In the genomic region with DNA sequence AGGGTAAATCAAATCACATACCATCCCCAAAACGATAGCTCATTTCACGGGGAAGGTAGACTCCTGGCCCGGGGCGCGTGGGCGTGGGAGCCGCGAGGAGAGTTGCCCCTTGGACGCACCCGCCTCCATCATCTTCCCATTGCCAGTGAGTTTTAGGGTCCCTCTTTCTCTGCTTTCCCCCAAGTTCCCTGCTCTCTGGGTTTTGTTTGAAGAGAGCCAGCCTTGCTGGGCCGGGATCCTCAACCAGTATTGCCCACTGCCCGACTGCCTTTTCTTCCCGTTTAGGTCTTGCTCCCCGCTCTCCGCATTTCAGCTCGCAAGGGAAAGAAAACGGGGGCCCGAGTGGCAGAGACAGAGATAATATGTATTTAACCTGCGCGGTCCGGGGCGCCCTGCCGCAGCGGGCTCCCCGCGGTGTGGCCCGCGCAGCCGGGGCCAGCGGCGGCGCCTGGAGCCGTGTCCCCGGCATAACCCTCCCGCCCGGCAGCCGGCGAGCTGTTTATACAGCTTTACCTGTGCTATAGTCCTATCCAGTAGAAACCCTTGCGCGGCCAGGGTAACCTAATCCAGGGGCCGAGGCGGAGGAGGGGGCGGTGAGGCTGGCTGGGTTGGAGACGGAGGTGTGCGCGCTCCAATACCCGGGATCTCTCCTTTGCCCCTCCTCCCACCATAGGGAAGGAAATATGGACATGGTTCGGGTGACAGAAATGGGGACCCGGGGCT, we compare ENCODE assay signal across 8 cellular contexts. TPM values are rescaled to one million over a fixed set of nuclear protein-coding genes. Genes with fewer than 3 reads are reported as not detected.
DNase-seq lines count a peak whose midpoint lies in the region; ATAC-seq lines count a peak whose summit lies in the region.

No MANE protein-coding gene starts in this region.

- no peak overlapping the region for H3K9ac ChIP-seq in adipocyte (ENCODE audit: low read length)

- in situ Hi-C loops in KBM-7 (cut with MboI; ENCODE audit: low pct_unique_long_range_greater_than_20kb, low sequenced_read_pairs), result no loop called here

- no peaks in the 10 kb centered on the region for H3K79me2 ChIP-seq in ACC112 (ENCODE audit: control insufficient read depth, insufficient read depth, low read length, unreplicated experiment)

- peaks cover 98% of the 10 kb centered on the region for H3K27me3 ChIP-seq in ACC112 (ENCODE audit: insufficient read depth, low read length)
- H3K27me3 ChIP-seq in H7 (ENCODE audit: control insufficient read depth, insufficient read depth, low read length), result peaks cover 95% of the 10 kb centered on the region
- peaks cover 74% of the 10 kb centered on the region for H3K27me3 ChIP-seq in adipocyte (replicated peaks; ENCODE audit: control insufficient read depth, insufficient read depth, low read length)
- H3K27me3 ChIP-seq in mononuclear cell (ENCODE audit: insufficient read depth, low read length), result peaks cover 91% of the 10 kb centered on the region

- no peak overlapping the region for H3K27ac ChIP-seq in ACC112 (ENCODE audit: low read depth, low read length)

- peak overlapping the region; percentile 20; the same call in 1 of the 2 replicates for H3K4me3 ChIP-seq in ACC112 (ENCODE audit: low read depth, low read length)
- H3K4me3 ChIP-seq in H7 (ENCODE audit: insufficient read depth, low read depth, low read length), result peak overlapping the region; percentile 37
- peak overlapping the region; percentile 59 for H3K4me3 ChIP-seq in adipocyte (ENCODE audit: low read length)
- H3K4me3 ChIP-seq in mononuclear cell (ENCODE audit: low read length), result peak overlapping the region; percentile 12

- ATAC-seq in HG03342 (IDR thresholded peaks at IDR 0.05; ENCODE audit: unreplicated experiment) (no peak), HG02763 (IDR thresholded peaks at IDR 0.05; ENCODE audit: unreplicated experiment) (no peak), HG02852 (IDR thresholded peaks at IDR 0.05; ENCODE audit: unreplicated experiment) (no peak)

- H3K9me3 ChIP-seq in adipocyte (ENCODE audit: control insufficient read depth, low read length), result no peaks in the 10 kb centered on the region
- H3K9me3 ChIP-seq in mononuclear cell (ENCODE audit: low read depth, low read length), result no peaks in the 10 kb centered on the region

- peak; percentile 90 for DNase-seq in H7
- no peak for DNase-seq in adipocyte (ENCODE audit: low read depth)
- DNase-seq in KBM-7, result no peak

- H3K36me3 ChIP-seq in ACC112 (ENCODE audit: insufficient read depth, low read length) (no peaks in the 10 kb centered on the region), H7 (replicated peaks; ENCODE audit: control insufficient read depth, insufficient read depth, low read length) (no peaks in the 10 kb centered on the region), adipocyte (ENCODE audit: control insufficient read depth, insufficient read depth, low read length, severe bottlenecking) (no peaks in the 10 kb centered on the region)

- H2AFZ ChIP-seq in ACC112 (ENCODE audit: low read length, unreplicated experiment), result no peak overlapping the region

- H3K4me1 ChIP-seq in ACC112 (ENCODE audit: control insufficient read depth, insufficient read depth, low read length, unreplicated experiment) (no peaks in the 10 kb centered on the region), adipocyte (ENCODE audit: control insufficient read depth, insufficient read depth, low read length) (peaks cover 18% of the 10 kb centered on the region), mononuclear cell (ENCODE audit: insufficient read depth, low read length) (peaks cover 77% of the 10 kb centered on the region)

RNA-seq across cellular contexts. Expression of a gene that starts 5.2 kb away (rescaled TPM):
- total RNA-seq in H7 (2014; rRNA removed; shearing (Covaris generic)), result 0.11 and 1.1 TPM in 2 replicates
- 7.3 TPM for total RNA-seq in mononuclear cell
